Comparison of ENCODE assay signal across 21 cellular contexts in genomic region chr20:53281557-53282117, GRCh38.
"Had no signal": no experiment of that assay in that cellular context is flagged by ENCODE, and none has a peak within 500 bp of the region (broad histone marks: within the 10 kb centered on the region; RNA-seq: fewer than 3 reads in every experiment).

No MANE protein-coding gene starts in this region.

- DNase-seq: effector memory CD4-positive, alpha-beta T cell; glutamatergic neuron; immature natural killer cell; left ventricle myocardium inferior; lower lobe of right lung; naive B cell; psoas muscle; retina; right lobe of liver; stimulated activated CD4-positive, alpha-beta T cell treated with anti-CD3 and anti-CD28 coated beads, Interleukin-4, amount 100 ng/mL, for 1 hour; stimulated activated CD8-positive, alpha-beta memory T cell treated with anti-CD3 and anti-CD28 coated beads, Interleukin-4, amount 100 ng/mL, for 48 hours; tibial artery; upper lobe of left lung; uterus had no signal

- H3K27me3 ChIP-seq: esophagus muscularis mucosa, gastroesophageal sphincter, right lobe of liver, tibial artery, upper lobe of left lung, uterus had no signal

- H3K27me3 Mint-ChIP-seq: stimulated activated naive CD8-positive, alpha-beta T cell treated with anti-CD3 and anti-CD28 coated beads, Interleukin-15, Interleukin-2, amounts not matched to agents 100 ng/mL and 50 ng/mL, for 24 hours had no signal

- H3K4me1 Mint-ChIP-seq: immature natural killer cell; memory B cell; naive B cell; nephron; stimulated activated effector memory CD8-positive, alpha-beta T cell treated with anti-CD3 and anti-CD28 coated beads, Interleukin-12 subunit alpha, Interleukin-12 subunit beta, amount 100 ng/mL, for 72 hours had no signal

- H3K4me3 Mint-ChIP-seq: immature natural killer cell; memory B cell; nephron; stimulated activated effector memory CD8-positive, alpha-beta T cell treated with anti-CD3 and anti-CD28 coated beads, Interleukin-12 subunit alpha, Interleukin-12 subunit beta, amount 100 ng/mL, for 72 hours; stimulated activated naive CD8-positive, alpha-beta T cell treated with anti-CD3 and anti-CD28 coated beads, Interleukin-15, Interleukin-2, amounts not matched to agents 100 ng/mL and 50 ng/mL, for 24 hours had no signal

- H3K4me1 ChIP-seq: esophagus muscularis mucosa, gastroesophageal sphincter, left ventricle myocardium inferior, lower lobe of right lung, psoas muscle, right lobe of liver, tibial artery, upper lobe of left lung, uterus had no signal

- H3K9me3 Mint-ChIP-seq: immature natural killer cell; nephron; stimulated activated effector memory CD8-positive, alpha-beta T cell treated with anti-CD3 and anti-CD28 coated beads, Interleukin-12 subunit alpha, Interleukin-12 subunit beta, amount 100 ng/mL, for 72 hours had no signal

- H3K36me3 ChIP-seq: esophagus muscularis mucosa, gastroesophageal sphincter, left ventricle myocardium inferior, lower lobe of right lung, right lobe of liver, tibial artery, upper lobe of left lung, uterus had no signal

- H3K27ac ChIP-seq: epithelial cell of prostate, esophagus muscularis mucosa, gastroesophageal sphincter, left ventricle myocardium inferior, lower lobe of right lung, psoas muscle, right lobe of liver, tibial artery, upper lobe of left lung, uterus had no signal

- H3K36me3 Mint-ChIP-seq: immature natural killer cell; memory B cell; naive B cell; stimulated activated effector memory CD8-positive, alpha-beta T cell treated with anti-CD3 and anti-CD28 coated beads, Interleukin-12 subunit alpha, Interleukin-12 subunit beta, amount 100 ng/mL, for 72 hours had no signal

- H3K27ac Mint-ChIP-seq: immature natural killer cell; memory B cell; naive B cell; nephron; stimulated activated effector memory CD8-positive, alpha-beta T cell treated with anti-CD3 and anti-CD28 coated beads, Interleukin-12 subunit alpha, Interleukin-12 subunit beta, amount 100 ng/mL, for 72 hours; stimulated activated naive CD8-positive, alpha-beta T cell treated with anti-CD3 and anti-CD28 coated beads, Interleukin-15, Interleukin-2, amounts not matched to agents 100 ng/mL and 50 ng/mL, for 24 hours had no signal

- ATAC-seq: gastroesophageal sphincter; lower lobe of right lung; psoas muscle; right lobe of liver; stimulated activated effector memory CD8-positive, alpha-beta T cell treated with anti-CD3 and anti-CD28 coated beads, Interleukin-12 subunit alpha, Interleukin-12 subunit beta, amount 100 ng/mL, for 72 hours had no signal

- H3K9me3 ChIP-seq: esophagus muscularis mucosa, gastroesophageal sphincter, left ventricle myocardium inferior, lower lobe of right lung, psoas muscle, right lobe of liver, tibial artery, upper lobe of left lung, uterus had no signal

- H3K4me3 ChIP-seq: esophagus muscularis mucosa, gastroesophageal sphincter, left ventricle myocardium inferior, lower lobe of right lung, psoas muscle, right lobe of liver, tibial artery, upper lobe of left lung, uterus had no signal
